ENCODE assay signal across 23 cellular contexts in genomic region chr2:62722679-62723078, GRCh38. TPM values are rescaled to one million over a fixed set of nuclear protein-coding genes. Genes with fewer than 3 reads are reported as not detected.
DNase-seq lines count a peak whose midpoint lies in the region; ATAC-seq, FAIRE-seq and TF ChIP-seq lines count a peak whose summit lies in the region.
"Had no signal": no experiment of that assay in that cellular context is flagged by ENCODE, and none has a peak within 500 bp of the region (broad histone marks: within the 10 kb centered on the region; RNA-seq: fewer than 3 reads in every experiment).

No MANE protein-coding gene starts in this region.

- CTCF ChIA-PET in A549 (lab: Yijun Ruan, JAX), result interaction anchor here (2.2 to 2.4 kb wide), 2 partner anchors 53 to 265 kb away, joined by 6 to 19 read pairs; no protein-coding TSS in a partner anchor

- no peak overlapping the region for H2BK120ac ChIP-seq in trophoblast cell (ENCODE audit: insufficient read depth, low read length, poor library complexity)

- no peak overlapping the region for H3K14ac ChIP-seq in trophoblast cell (ENCODE audit: low read length)

- H3K4me1 ChIP-seq in A549, result peaks cover 51% of the 10 kb centered on the region
- peaks cover 10 to 17% of the 10 kb centered on the region in 2 experiments for H3K4me1 ChIP-seq in trophoblast cell (ENCODE audit: control insufficient read depth in 1 of 2, insufficient read depth in 2 of 2, low read length in 2 of 2)
- H3K4me1 ChIP-seq: BLaER1 treated with 17β-estradiol and CSF1 and Interleukin-3, amounts not matched to agents 10 nM and 100 nM had no signal

- H3K36me3 ChIP-seq in trophoblast cell (ENCODE audit: control insufficient read depth in 1 of 2, insufficient read depth in 2 of 2, low read length in 2 of 2), result peaks cover 0 to 1% of the 10 kb centered on the region in 2 experiments

- H3K4me3 ChIP-seq in A549, result no peak overlapping the region
- H3K4me3 ChIP-seq in trophoblast cell (ENCODE audit: low read depth, low read length), result no peak overlapping the region
- H3K4me3 ChIP-seq: BLaER1 treated with 17β-estradiol and CSF1 and Interleukin-3, amounts not matched to agents 10 nM and 100 nM had no signal

- no peak overlapping the region for H2AFZ ChIP-seq in trophoblast cell (ENCODE audit: insufficient read depth, low read length, poor library complexity)

- no peak overlapping the region for H4K12ac ChIP-seq in trophoblast cell (ENCODE audit: low read depth, low read length)

- H3K9me3 Mint-ChIP-seq in endothelial cell (ENCODE audit: unreplicated experiment), result no peaks in the 10 kb centered on the region

- H3K79me2 ChIP-seq in trophoblast cell (ENCODE audit: control insufficient read depth, insufficient read depth, low read length, poor library complexity), result peaks cover 4% of the 10 kb centered on the region

- no peak for ATAC-seq in A549
- no peak for ATAC-seq in HG03095 (IDR thresholded peaks at IDR 0.05; ENCODE audit: unreplicated experiment)
- ATAC-seq in HG02763 (IDR thresholded peaks at IDR 0.05; ENCODE audit: unreplicated experiment), result no peak
- ATAC-seq: CD8-positive, alpha-beta T cell had no signal

- H2BK12ac ChIP-seq in trophoblast cell (ENCODE audit: low read length), result no peak overlapping the region

- H3K27me3 Mint-ChIP-seq in endothelial cell (ENCODE audit: unreplicated experiment), result no peaks in the 10 kb centered on the region
- H3K27me3 Mint-ChIP-seq: B cell; CD4-positive, alpha-beta T cell had no signal

- TF ChIP-seq POLR2A in A549 (IDR thresholded peaks at IDR 0.05; ENCODE audit: low read length), result no peak

- no peak overlapping the region for H4K91ac ChIP-seq in trophoblast cell (ENCODE audit: low read depth, low read length)

- H3K27me3 ChIP-seq in trophoblast cell (ENCODE audit: insufficient read depth, low read length), result no peaks in the 10 kb centered on the region
- H3K27me3 ChIP-seq: BLaER1 treated with 17β-estradiol and CSF1 and Interleukin-3, amounts not matched to agents 10 nM and 100 nM had no signal

- no peak overlapping the region for H4K8ac ChIP-seq in trophoblast cell (ENCODE audit: low read depth, low read length)

- TF ChIP-seq CTCF in A549 (IDR thresholded peaks at IDR 0.05), result no peak
- no peak for TF ChIP-seq CTCF in endothelial cell (IDR thresholded peaks at IDR 0.05; ENCODE audit: unreplicated experiment)

- H3K27ac Mint-ChIP-seq in endothelial cell (ENCODE audit: unreplicated experiment), result no peak overlapping the region
- H3K27ac Mint-ChIP-seq: B cell; CD4-positive, alpha-beta T cell; CD8-positive, alpha-beta T cell had no signal

- FAIRE-seq in A549 (lab: Jason Lieb, UNC), result no peak
- FAIRE-seq: A204.1, G401.6, GM12891, GM19239 had no signal

- H3K4me1 Mint-ChIP-seq in endothelial cell (ENCODE audit: unreplicated experiment), result peaks cover 26% of the 10 kb centered on the region

- H3K23ac ChIP-seq in trophoblast cell (ENCODE audit: low read length), result no peak overlapping the region

- POLR2A ChIA-PET in A549 (lab: Yijun Ruan, JAX), result no interaction called here

- TF ChIP-seq RAD21 in A549 (conservative IDR thresholded peaks at IDR 0.05 in 1 of 2, IDR thresholded peaks at IDR 0.05 in 1 of 2), result no peak

- no peak overlapping the region for H3K18ac ChIP-seq in trophoblast cell (ENCODE audit: low read length)

- H3K4me3 Mint-ChIP-seq in endothelial cell (ENCODE audit: unreplicated experiment), result peak overlapping the region; percentile 7
- H3K4me3 Mint-ChIP-seq: B cell; CD4-positive, alpha-beta T cell; CD8-positive, alpha-beta T cell had no signal

- H2AK5ac ChIP-seq in trophoblast cell (ENCODE audit: low read length), result no peak overlapping the region

- no peak for TF ChIP-seq EP300 in A549 (IDR thresholded peaks at IDR 0.05)

- peaks cover 3% of the 10 kb centered on the region for H3K36me3 Mint-ChIP-seq in endothelial cell (ENCODE audit: low read depth, unreplicated experiment)

- H3K27ac ChIP-seq in A549, result peak overlapping the region in 1 of 2 experiments; percentile 79; a peak in 3 of 6 replicates
- no peak overlapping the region for H3K27ac ChIP-seq in trophoblast cell (ENCODE audit: low read depth, low read length)
- H3K27ac ChIP-seq: 22Rv1; BLaER1 treated with 17β-estradiol and CSF1 and Interleukin-3, amounts not matched to agents 10 nM and 100 nM; C4-2B had no signal

- peak overlapping the region; percentile 64 for H3K4ac ChIP-seq in trophoblast cell (ENCODE audit: low read depth, low read length)

- no peak overlapping the region for H3K9ac ChIP-seq in trophoblast cell (ENCODE audit: low read length)
- H3K9ac ChIP-seq: BLaER1 treated with 17β-estradiol and CSF1 and Interleukin-3, amounts not matched to agents 10 nM and 100 nM had no signal

- H3K9me3 ChIP-seq in A549, result no peaks in the 10 kb centered on the region
- H3K9me3 ChIP-seq in trophoblast cell (ENCODE audit: insufficient read depth, low read depth, low read length), result peaks cover 4% of the 10 kb centered on the region
- H3K9me3 ChIP-seq: Caco-2 had no signal

- H2BK5ac ChIP-seq in trophoblast cell (ENCODE audit: low read depth, low read length, poor library complexity), result no peak overlapping the region

- peaks cover 5% of the 10 kb centered on the region for H3K79me1 ChIP-seq in trophoblast cell (ENCODE audit: low read length)

- DNase-seq in NCI-H524 treated with DMSO at 0.1 percent for 48 hours (lab: John Stamatoyannopoulos, UW) (peak; percentile 55), NCI-H524 (lab: John Stamatoyannopoulos, UW) (no peak), A549 (ENCODE audit: low read depth in 1 of 2, low spot score in 1 of 2) (no peak), endothelial cell (ENCODE audit: low spot score) (no peak), trophoblast cell (no peak), A172 (ENCODE audit: low spot score) (no peak)
- DNase-seq: AML-193; Caco-2; Calu3; CD4-positive, alpha-beta T cell; CD8-positive, alpha-beta T cell; DMS79 treated with DMSO at 0.1 percent for 48 hours; GF-D8 had no signal

- H3K4me2 ChIP-seq in A549 (peak overlapping the region; percentile 49; the same call in 1 of the 3 replicates), trophoblast cell (ENCODE audit: low read length) (no peak overlapping the region)
- H3K4me2 ChIP-seq: BLaER1 treated with 17β-estradiol and CSF1 and Interleukin-3, amounts not matched to agents 10 nM and 100 nM had no signal

TF ChIP-seq in A549, 52 proteins besides CTCF, POLR2A, EP300 and RAD21:
- TF ChIP-seq HOXB5 (CRISPR knock-in tag; IDR thresholded peaks at IDR 0.05) (no peak), SREBF2 (IDR thresholded peaks at IDR 0.05) (no peak), CHD2 (IDR thresholded peaks at IDR 0.05; ENCODE audit: low read length, partially characterized antibody) (no peak), GATA3 (IDR thresholded peaks at IDR 0.05; ENCODE audit: borderline replicate concordance) (no peak)
- TF ChIP-seq, protein P1, sequence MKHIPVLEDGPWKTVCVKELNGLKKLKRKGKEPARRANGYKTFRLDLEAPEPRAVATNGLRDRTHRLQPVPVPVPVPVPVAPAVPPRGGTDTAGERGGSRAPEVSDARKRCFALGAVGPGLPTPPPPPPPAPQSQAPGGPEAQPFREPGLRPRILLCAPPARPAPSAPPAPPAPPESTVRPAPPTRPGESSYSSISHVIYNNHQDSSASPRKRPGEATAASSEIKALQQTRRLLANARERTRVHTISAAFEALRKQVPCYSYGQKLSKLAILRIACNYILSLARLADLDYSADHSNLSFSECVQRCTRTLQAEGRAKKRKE (CRISPR knock-in tag; IDR thresholded peaks at IDR 0.05; ENCODE audit: low read depth), result no peak

RNA-seq across cellular contexts. Expression of gene EHBP1, which starts 17.2 kb away (rescaled TPM):
- polyA plus RNA-seq in A549 (2011; rRNA removed) (145 and 204 TPM in 2 replicates), A549 (2017; fragmentation: RNase III; extraction: RNeasy Plus Mini Kit Qiagen cat#74134 plus additional on column Dnase treatment) (62.4 to 76.9 TPM (median 65.7 TPM) in 3 replicates)
- polyA plus RNA-seq in A549 (2012; cell fraction: cytosol; rRNA removed), result 27.9 and 34.9 TPM in 2 replicates
- polyA plus RNA-seq in A549 (2012; cell fraction: nucleus; rRNA removed), result 23.7 and 39.5 TPM in 2 replicates
- 153 and 167 TPM in 2 replicates for polyA minus RNA-seq in A549 (2011; rRNA and poly(A)+ RNA removed)
- 54.4 TPM for total RNA-seq in endothelial cell (ENCODE audit: unreplicated experiment)
- 50.6 and 56.9 TPM in 2 replicates for polyA plus RNA-seq in trophoblast cell (2013)
- 40.5 and 47.2 TPM in 2 replicates for total RNA-seq in A172 (2014; rRNA removed; shearing (Covaris generic))
